In the genomic region with DNA sequence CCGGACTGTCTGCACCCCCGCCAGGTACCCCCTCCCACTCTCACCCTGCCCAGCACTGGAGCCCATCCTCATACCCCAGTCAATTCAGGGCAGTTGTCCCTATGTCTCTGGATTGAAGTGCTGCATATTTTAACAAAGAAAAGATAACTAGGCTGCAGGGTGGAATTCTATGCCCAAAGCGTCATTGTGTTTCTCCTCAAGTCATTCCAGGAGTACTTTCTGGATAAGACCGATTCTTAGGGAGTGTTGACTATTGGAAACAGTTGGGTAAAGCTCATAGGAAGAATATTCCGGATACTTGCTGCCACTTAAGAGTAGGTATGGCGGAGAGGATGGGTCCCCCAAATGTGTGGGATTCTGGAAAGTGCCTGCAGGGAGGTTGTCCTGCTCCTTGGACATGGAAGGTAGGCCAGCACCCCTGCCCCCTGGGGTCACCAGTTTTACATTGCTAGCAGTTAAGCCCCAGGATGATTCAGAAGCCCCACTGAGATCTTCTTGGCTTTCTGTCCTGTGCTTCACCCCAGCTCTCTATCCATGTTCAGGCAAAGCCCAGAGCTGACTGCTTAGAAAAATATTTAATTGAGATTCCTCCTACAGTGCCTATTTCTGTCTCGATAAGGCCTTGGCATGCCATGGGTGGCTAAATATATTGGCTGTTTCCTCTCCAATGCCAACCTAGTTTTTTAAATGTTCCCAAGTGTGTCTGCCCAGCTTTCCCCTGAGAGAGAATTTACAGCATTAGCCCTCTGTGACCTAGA, we compare ENCODE assay signal across 15 cellular contexts. TPM values are rescaled to one million over a fixed set of nuclear protein-coding genes. Genes with fewer than 3 reads are reported as not detected.
DNase-seq lines count a peak whose midpoint lies in the region; ATAC-seq and TF ChIP-seq lines count a peak whose summit lies in the region.
"Had no signal": no experiment of that assay in that cellular context is flagged by ENCODE, and none has a peak within 500 bp of the region (broad histone marks: within the 10 kb centered on the region; RNA-seq: fewer than 3 reads in every experiment).

No MANE protein-coding gene starts in this region.

- no peak overlapping the region for H3K4me3 Mint-ChIP-seq in activated naive CD4-positive, alpha-beta T cell treated with anti-CD3 and anti-CD28 coated beads, Interleukin-2, amount 10 ng/mL, durations not matched to agents 7 days and 5 days
- H3K4me3 Mint-ChIP-seq in endothelial cell (ENCODE audit: unreplicated experiment): no peak overlapping the region
- H3K4me3 Mint-ChIP-seq: activated CD8-positive, alpha-beta T cell treated with anti-CD3 and anti-CD28 coated beads, Interleukin-2, amount 10 ng/mL, durations not matched to agents 7 days and 5 days; central memory CD8-positive, alpha-beta T cell; memory B cell had no signal

- CTCF ChIA-PET in activated naive CD4-positive, alpha-beta T cell treated with anti-CD3 and anti-CD28 coated beads, Interleukin-2, amount 10 ng/mL, durations not matched to agents 7 days and 5 days (lab: Charles Lee): interaction anchor here (0.9 to 1.0 kb wide), 2 partner anchors 26 to 120 kb away, joined by 3 to 4 read pairs; no protein-coding TSS in a partner anchor

- intact Hi-C loops in gastrocnemius medialis (cut with DNase I; ENCODE audit: low total_unique reads): no loop called here

- H3K4me3 ChIP-seq in fibroblast of mammary gland (ENCODE audit: control insufficient read depth, low read depth, low read length) (no peak overlapping the region), osteoblast (ENCODE audit: insufficient read depth, low read length) (no peak overlapping the region), gastrocnemius medialis (no peak overlapping the region)

- no peaks in the 10 kb centered on the region for H3K27me3 ChIP-seq in osteoblast (ENCODE audit: insufficient read depth, low read length)
- H3K27me3 ChIP-seq in gastrocnemius medialis: no peaks in the 10 kb centered on the region

- H4K20me1 ChIP-seq in osteoblast (ENCODE audit: insufficient read depth, low read length): no peaks in the 10 kb centered on the region

- TF ChIP-seq CTCF in fibroblast of mammary gland (conservative IDR thresholded peaks at IDR 0.05; ENCODE audit: control insufficient read depth, insufficient read depth, low read depth, low read length) (no peak), osteoblast (IDR thresholded peaks at IDR 0.05; ENCODE audit: extremely low read depth, low read depth, low read length) (no peak), gastrocnemius medialis (IDR thresholded peaks at IDR 0.05 in 4 of 5, conservative IDR thresholded peaks at IDR 0.05 in 1 of 5) (no peak), endothelial cell (IDR thresholded peaks at IDR 0.05; ENCODE audit: unreplicated experiment) (no peak)

- DNase-seq in EH (ENCODE audit: low read depth) (peak; percentile 87), amniotic epithelial cell (ENCODE audit: low read depth) (peak; percentile 68), fibroblast of mammary gland (ENCODE audit: low read depth) (peak; percentile 38), osteoblast (ENCODE audit: insufficient read length, low spot score, missing footprints) (peak; percentile 93), gastrocnemius medialis (no peak), endothelial cell (ENCODE audit: low spot score) (no peak)
- no peak for DNase-seq in activated naive CD4-positive, alpha-beta T cell treated with anti-CD3 and anti-CD28 coated beads, Interleukin-2, amount 10 ng/mL, durations not matched to agents 7 days and 5 days
- DNase-seq: activated CD8-positive, alpha-beta T cell treated with anti-CD3 and anti-CD28 coated beads, Interleukin-2, amount 10 ng/mL, durations not matched to agents 7 days and 5 days; activated effector memory CD4-positive, alpha-beta T cell treated with Interleukin-2 at 50 U/mL for 16 hours; AML-193; MM.1S; NCI-H2081 treated with DMSO at 0.1 percent for 48 hours had no signal

- no peak for ATAC-seq in GM18909 (IDR thresholded peaks at IDR 0.05; ENCODE audit: poor library complexity, unreplicated experiment)
- ATAC-seq in gastrocnemius medialis: no peak
- ATAC-seq: activated CD8-positive, alpha-beta T cell treated with anti-CD3 and anti-CD28 coated beads, Interleukin-2, amount 10 ng/mL, durations not matched to agents 7 days and 5 days had no signal

- H3K4me1 Mint-ChIP-seq in activated naive CD4-positive, alpha-beta T cell treated with anti-CD3 and anti-CD28 coated beads, Interleukin-2, amount 10 ng/mL, durations not matched to agents 7 days and 5 days: no peaks in the 10 kb centered on the region
- peaks cover 30% of the 10 kb centered on the region for H3K4me1 Mint-ChIP-seq in endothelial cell (ENCODE audit: unreplicated experiment)
- H3K4me1 Mint-ChIP-seq: central memory CD8-positive, alpha-beta T cell; memory B cell had no signal

- no peak overlapping the region for H2AFZ ChIP-seq in osteoblast (ENCODE audit: low read length)

- TF ChIP-seq POLR2A in gastrocnemius medialis (IDR thresholded peaks at IDR 0.05): no peak

- H3K4me2 ChIP-seq in osteoblast (ENCODE audit: insufficient read depth, low read length): peak overlapping the region; percentile 52

- no peaks in the 10 kb centered on the region for H3K36me3 Mint-ChIP-seq in activated naive CD4-positive, alpha-beta T cell treated with anti-CD3 and anti-CD28 coated beads, Interleukin-2, amount 10 ng/mL, durations not matched to agents 7 days and 5 days
- no peaks in the 10 kb centered on the region for H3K36me3 Mint-ChIP-seq in endothelial cell (ENCODE audit: low read depth, unreplicated experiment)
- H3K36me3 Mint-ChIP-seq: memory B cell had no signal

- in situ Hi-C loops in gastrocnemius medialis (cut with MboI; ENCODE audit: low sequenced_read_pairs in 4 of 4): loop anchor here in 1 of 4 donors (25.0 kb wide), 1 partner anchor 1165 kb away; no protein-coding TSS in a partner anchor

- H3K79me2 ChIP-seq in osteoblast (ENCODE audit: insufficient read depth, low read length): no peaks in the 10 kb centered on the region

- H3K27ac ChIP-seq in osteoblast (ENCODE audit: low read depth, low read length) (peak overlapping the region; percentile 85), gastrocnemius medialis (no peak overlapping the region)

- H3K9me3 ChIP-seq in osteoblast (ENCODE audit: low read depth, low read length): no peaks in the 10 kb centered on the region
- no peaks in the 10 kb centered on the region for H3K9me3 ChIP-seq in gastrocnemius medialis

- no peaks in the 10 kb centered on the region for H3K9me3 Mint-ChIP-seq in activated naive CD4-positive, alpha-beta T cell treated with anti-CD3 and anti-CD28 coated beads, Interleukin-2, amount 10 ng/mL, durations not matched to agents 7 days and 5 days
- H3K9me3 Mint-ChIP-seq in endothelial cell (ENCODE audit: unreplicated experiment): no peaks in the 10 kb centered on the region
- H3K9me3 Mint-ChIP-seq: central memory CD8-positive, alpha-beta T cell; memory B cell had no signal

- H3K27me3 Mint-ChIP-seq in activated naive CD4-positive, alpha-beta T cell treated with anti-CD3 and anti-CD28 coated beads, Interleukin-2, amount 10 ng/mL, durations not matched to agents 7 days and 5 days: peaks cover 32% of the 10 kb centered on the region
- peaks cover 11% of the 10 kb centered on the region for H3K27me3 Mint-ChIP-seq in endothelial cell (ENCODE audit: unreplicated experiment)

- H3K27ac Mint-ChIP-seq in activated naive CD4-positive, alpha-beta T cell treated with anti-CD3 and anti-CD28 coated beads, Interleukin-2, amount 10 ng/mL, durations not matched to agents 7 days and 5 days: no peak overlapping the region
- H3K27ac Mint-ChIP-seq in endothelial cell (ENCODE audit: unreplicated experiment): no peak overlapping the region
- H3K27ac Mint-ChIP-seq: activated CD8-positive, alpha-beta T cell treated with anti-CD3 and anti-CD28 coated beads, Interleukin-2, amount 10 ng/mL, durations not matched to agents 7 days and 5 days; memory B cell had no signal

- H3K36me3 ChIP-seq in osteoblast (ENCODE audit: insufficient read depth, low read length) (no peaks in the 10 kb centered on the region), gastrocnemius medialis (no peaks in the 10 kb centered on the region)

- H3K4me1 ChIP-seq in osteoblast (ENCODE audit: insufficient read depth, low read length) (peaks cover 36% of the 10 kb centered on the region), gastrocnemius medialis (peaks cover 0 to 16% of the 10 kb centered on the region in 2 donors)

RNA-seq across cellular contexts. Expression of gene RPL37A, which starts 48.2 kb away (rescaled TPM):
- total RNA-seq in osteoblast (869 and 994 TPM in 2 replicates), gastrocnemius medialis (1,000 to 10,000 TPM; 1,065 to 1,506 (median 1,390) TPM), endothelial cell (ENCODE audit: unreplicated experiment) (2,729 TPM)

Comparison
In these comparisons a context has a peak if more than half of its experiments do, and no peak if none do; other contexts are left out.
1. DNase-seq: peak in EH (single experiment), amniotic epithelial cell (single experiment), fibroblast of mammary gland (single experiment) and osteoblast (single experiment); none in activated naive CD4-positive, alpha-beta T cell treated with anti-CD3 and anti-CD28 coated beads, Interleukin-2, amount 10 ng/mL, durations not matched to agents 7 days and 5 days (single experiment), gastrocnemius medialis (0 of 2) and endothelial cell (single experiment).